17 cellular contexts compared by ENCODE assay signal in the genomic region with DNA sequence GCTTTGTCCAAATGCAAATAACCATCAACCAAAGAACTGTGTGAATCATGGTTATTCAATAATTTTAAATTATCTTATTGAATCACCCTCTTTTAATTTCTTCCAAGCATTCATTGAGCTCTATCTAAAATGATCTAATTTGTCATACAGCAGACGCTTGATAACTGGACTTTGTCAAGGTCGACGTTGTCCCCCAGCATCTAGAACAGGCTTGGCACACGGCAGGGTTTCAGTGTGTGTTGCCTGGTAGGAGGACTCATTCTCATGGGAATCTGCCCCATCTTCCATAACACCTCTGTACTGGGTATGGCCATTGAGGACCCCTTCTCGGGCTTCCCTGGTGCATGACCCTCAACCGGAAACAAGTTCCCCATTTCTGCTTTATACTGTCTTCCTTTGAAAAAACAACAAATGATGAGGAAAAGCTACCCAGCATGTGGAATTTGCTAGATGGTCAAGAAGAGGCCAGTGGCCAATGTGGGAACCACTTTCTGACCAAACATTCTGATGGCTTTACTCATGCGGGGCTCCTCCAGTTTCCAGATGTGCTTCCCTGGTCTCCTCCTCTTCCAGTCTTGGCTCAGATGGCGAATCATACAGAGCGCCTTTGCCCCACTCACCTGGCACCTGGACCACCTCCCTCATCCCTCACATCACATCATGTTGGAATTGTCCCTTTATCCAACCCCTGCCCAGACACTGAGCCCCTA. TPM values are rescaled to one million over a fixed set of nuclear protein-coding genes. Genes with fewer than 3 reads are reported as not detected.
DNase-seq lines count a peak whose midpoint lies in the region; ATAC-seq and TF ChIP-seq lines count a peak whose summit lies in the region.
"Had no signal": no experiment of that assay in that cellular context is flagged by ENCODE, and none has a peak within 500 bp of the region (broad histone marks: within the 10 kb centered on the region; RNA-seq: fewer than 3 reads in every experiment).

No MANE protein-coding gene starts in this region.

- H3K36me3 Mint-ChIP-seq in activated CD8-positive, alpha-beta T cell treated with anti-CD3 and anti-CD28 coated beads, Interleukin-2, amount 10 ng/mL, durations not matched to agents 7 days and 5 days (ENCODE audit: low read depth): peaks cover 12% of the 10 kb centered on the region
- peaks cover 39% of the 10 kb centered on the region for H3K36me3 Mint-ChIP-seq in activated CD8-positive, alpha-beta T cell treated with anti-CD3 and anti-CD28 coated beads for 36 hours (ENCODE audit: low read depth)
- H3K36me3 Mint-ChIP-seq in stimulated activated naive B cell treated with anti-CD40 and anti-IgM and Interleukin-4, amounts not matched to agents 10 μg/mL and 1 μg/mL and 100 μg/mL, for 72 hours: peaks cover 63 to 84% of the 10 kb centered on the region in 2 donors
- peaks cover 13% of the 10 kb centered on the region for H3K36me3 Mint-ChIP-seq in activated naive CD4-positive, alpha-beta T cell treated with anti-CD3 and anti-CD28 coated beads, Interleukin-2, amount 10 ng/mL, durations not matched to agents 7 days and 5 days

- no peaks in the 10 kb centered on the region for H3K9me3 ChIP-seq in gastroesophageal sphincter
- H3K9me3 ChIP-seq: mucosa of descending colon, vagina had no signal

- TF ChIP-seq EP300 in gastroesophageal sphincter (IDR thresholded peaks at IDR 0.05): no peak

- intact Hi-C loops in activated CD8-positive, alpha-beta T cell treated with anti-CD3 and anti-CD28 coated beads for 36 hours (cut with micrococcal nuclease): no loop called here

- 68 to 88% methylated on average over 7 of the region's 9 CpGs for WGBS in gastroesophageal sphincter (ENCODE audit: low coverage in 1 of 2), 2 donors

- H3K27me3 Mint-ChIP-seq in activated CD8-positive, alpha-beta T cell treated with anti-CD3 and anti-CD28 coated beads, Interleukin-2, amount 10 ng/mL, durations not matched to agents 7 days and 5 days (ENCODE audit: low read depth): no peaks in the 10 kb centered on the region
- no peaks in the 10 kb centered on the region for H3K27me3 Mint-ChIP-seq in activated CD8-positive, alpha-beta T cell treated with anti-CD3 and anti-CD28 coated beads for 36 hours
- no peaks in the 10 kb centered on the region for H3K27me3 Mint-ChIP-seq in stimulated activated naive B cell treated with anti-CD40 and anti-IgM and Interleukin-4, amounts not matched to agents 10 μg/mL and 1 μg/mL and 100 μg/mL, for 72 hours
- no peaks in the 10 kb centered on the region for H3K27me3 Mint-ChIP-seq in activated naive CD4-positive, alpha-beta T cell treated with anti-CD3 and anti-CD28 coated beads, Interleukin-2, amount 10 ng/mL, durations not matched to agents 7 days and 5 days

- no peaks in the 10 kb centered on the region for H3K9me3 Mint-ChIP-seq in activated CD8-positive, alpha-beta T cell treated with anti-CD3 and anti-CD28 coated beads, Interleukin-2, amount 10 ng/mL, durations not matched to agents 7 days and 5 days (ENCODE audit: insufficient read depth)
- peaks cover 3% of the 10 kb centered on the region for H3K9me3 Mint-ChIP-seq in activated CD8-positive, alpha-beta T cell treated with anti-CD3 and anti-CD28 coated beads for 36 hours
- peaks cover 3% of the 10 kb centered on the region in 2 donors for H3K9me3 Mint-ChIP-seq in stimulated activated naive B cell treated with anti-CD40 and anti-IgM and Interleukin-4, amounts not matched to agents 10 μg/mL and 1 μg/mL and 100 μg/mL, for 72 hours
- peaks cover 3% of the 10 kb centered on the region for H3K9me3 Mint-ChIP-seq in activated naive CD4-positive, alpha-beta T cell treated with anti-CD3 and anti-CD28 coated beads, Interleukin-2, amount 10 ng/mL, durations not matched to agents 7 days and 5 days

- no peak for TF ChIP-seq CTCF in activated CD8-positive, alpha-beta T cell treated with anti-CD3 and anti-CD28 coated beads for 36 hours (IDR thresholded peaks at IDR 0.05)
- TF ChIP-seq CTCF in fibroblast of villous mesenchyme (IDR thresholded peaks at IDR 0.05; ENCODE audit: insufficient read depth, low read depth, low read length) (no peak), gastroesophageal sphincter (IDR thresholded peaks at IDR 0.05) (no peak)

- CTCF ChIA-PET in activated CD8-positive, alpha-beta T cell treated with anti-CD3 and anti-CD28 coated beads, Interleukin-2, amount 10 ng/mL, durations not matched to agents 7 days and 5 days (lab: Charles Lee): no interaction called here
- CTCF ChIA-PET in activated CD8-positive, alpha-beta T cell treated with anti-CD3 and anti-CD28 coated beads for 36 hours (lab: Charles Lee): no interaction called here
- CTCF ChIA-PET in activated naive CD4-positive, alpha-beta T cell treated with anti-CD3 and anti-CD28 coated beads, Interleukin-2, amount 10 ng/mL, durations not matched to agents 7 days and 5 days (lab: Charles Lee): interaction anchor here (0.6 to 1.7 kb wide), 3 partner anchors 9 to 846 kb away, joined by 3 read pairs; no protein-coding TSS in a partner anchor

- H3K4me3 Mint-ChIP-seq in activated CD8-positive, alpha-beta T cell treated with anti-CD3 and anti-CD28 coated beads, Interleukin-2, amount 10 ng/mL, durations not matched to agents 7 days and 5 days: no peak overlapping the region
- H3K4me3 Mint-ChIP-seq in activated CD8-positive, alpha-beta T cell treated with anti-CD3 and anti-CD28 coated beads for 36 hours: no peak overlapping the region
- no peak overlapping the region for H3K4me3 Mint-ChIP-seq in stimulated activated naive B cell treated with anti-CD40 and anti-IgM and Interleukin-4, amounts not matched to agents 10 μg/mL and 1 μg/mL and 100 μg/mL, for 72 hours
- H3K4me3 Mint-ChIP-seq in activated naive CD4-positive, alpha-beta T cell treated with anti-CD3 and anti-CD28 coated beads, Interleukin-2, amount 10 ng/mL, durations not matched to agents 7 days and 5 days: no peak overlapping the region

- no peak overlapping the region for H3K4me3 ChIP-seq in fibroblast of villous mesenchyme (ENCODE audit: low read depth, low read length)
- H3K4me3 ChIP-seq in gastroesophageal sphincter: no peak overlapping the region
- H3K4me3 ChIP-seq: left ventricle myocardium inferior, mucosa of descending colon, vagina had no signal

- H3K4me1 Mint-ChIP-seq in activated CD8-positive, alpha-beta T cell treated with anti-CD3 and anti-CD28 coated beads, Interleukin-2, amount 10 ng/mL, durations not matched to agents 7 days and 5 days (ENCODE audit: low read depth): no peaks in the 10 kb centered on the region
- no peaks in the 10 kb centered on the region for H3K4me1 Mint-ChIP-seq in activated CD8-positive, alpha-beta T cell treated with anti-CD3 and anti-CD28 coated beads for 36 hours (ENCODE audit: low read depth)
- H3K4me1 Mint-ChIP-seq in stimulated activated naive B cell treated with anti-CD40 and anti-IgM and Interleukin-4, amounts not matched to agents 10 μg/mL and 1 μg/mL and 100 μg/mL, for 72 hours: peaks cover 0 to 6% of the 10 kb centered on the region in 2 donors
- H3K4me1 Mint-ChIP-seq in activated naive CD4-positive, alpha-beta T cell treated with anti-CD3 and anti-CD28 coated beads, Interleukin-2, amount 10 ng/mL, durations not matched to agents 7 days and 5 days: no peaks in the 10 kb centered on the region

- peaks cover 0 to 100% of the 10 kb centered on the region in 2 donors for H3K36me3 ChIP-seq in gastroesophageal sphincter

- peak; percentile 16 for DNase-seq in activated CD8-positive, alpha-beta T cell treated with anti-CD3 and anti-CD28 coated beads, Interleukin-2, amount 10 ng/mL, durations not matched to agents 7 days and 5 days
- DNase-seq in activated CD8-positive, alpha-beta T cell treated with anti-CD3 and anti-CD28 coated beads for 36 hours: no peak
- peak; percentile 39 for DNase-seq in amniotic epithelial cell (ENCODE audit: low read depth)
- peak; percentile 14 for DNase-seq in fibroblast of villous mesenchyme (ENCODE audit: low read depth)
- no peak for DNase-seq in stimulated activated naive B cell treated with anti-CD40 and anti-IgM and Interleukin-4, amounts not matched to agents 10 μg/mL and 1 μg/mL and 100 μg/mL, for 72 hours
- DNase-seq in activated gamma-delta T cell (lab: John Stamatoyannopoulos, UW): no peak
- DNase-seq in activated naive CD4-positive, alpha-beta T cell treated with anti-CD3 and anti-CD28 coated beads, Interleukin-2, amount 10 ng/mL, durations not matched to agents 7 days and 5 days: no peak
- DNase-seq: activated CD4-positive, alpha-beta T cell treated with anti-CD3 and anti-CD28 coated beads for 1 hour; activated effector memory CD4-positive, alpha-beta T cell treated with Interleukin-2 at 50 U/mL for 16 hours; KG1; left ventricle myocardium inferior; mucosa of descending colon; NCI-H2081 had no signal

- no peaks in the 10 kb centered on the region for H3K4me1 ChIP-seq in gastroesophageal sphincter
- H3K4me1 ChIP-seq: vagina had no signal

- no peak for ATAC-seq in activated CD8-positive, alpha-beta T cell treated with anti-CD3 and anti-CD28 coated beads, Interleukin-2, amount 10 ng/mL, durations not matched to agents 7 days and 5 days
- no peak for ATAC-seq in activated CD8-positive, alpha-beta T cell treated with anti-CD3 and anti-CD28 coated beads for 36 hours
- no peak for ATAC-seq in stimulated activated naive B cell treated with anti-CD40 and anti-IgM and Interleukin-4, amounts not matched to agents 10 μg/mL and 1 μg/mL and 100 μg/mL, for 72 hours (replicated peaks)
- no peak for ATAC-seq in gastroesophageal sphincter
- ATAC-seq: mucosa of descending colon had no signal

- no peaks in the 10 kb centered on the region for H3K27me3 ChIP-seq in gastroesophageal sphincter
- H3K27me3 ChIP-seq: vagina had no signal

- TF ChIP-seq POLR2A in gastroesophageal sphincter (IDR thresholded peaks at IDR 0.05): no peak

- H3K27ac ChIP-seq in gastroesophageal sphincter: no peak overlapping the region
- H3K27ac ChIP-seq: C4-2B, left ventricle myocardium inferior, RWPE1, vagina had no signal

- POLR2A ChIA-PET in activated CD8-positive, alpha-beta T cell treated with anti-CD3 and anti-CD28 coated beads, Interleukin-2, amount 10 ng/mL, durations not matched to agents 7 days and 5 days (lab: Charles Lee): interaction anchor here (1.0 kb wide), 1 partner anchor 10 kb away, joined by 3 read pairs; no protein-coding TSS in a partner anchor
- POLR2A ChIA-PET in activated CD8-positive, alpha-beta T cell treated with anti-CD3 and anti-CD28 coated beads for 36 hours (lab: Charles Lee): no interaction called here

- no peak overlapping the region for H3K27ac Mint-ChIP-seq in activated CD8-positive, alpha-beta T cell treated with anti-CD3 and anti-CD28 coated beads, Interleukin-2, amount 10 ng/mL, durations not matched to agents 7 days and 5 days
- H3K27ac Mint-ChIP-seq in activated CD8-positive, alpha-beta T cell treated with anti-CD3 and anti-CD28 coated beads for 36 hours: no peak overlapping the region
- peak overlapping the region; percentile 53 for H3K27ac Mint-ChIP-seq in stimulated activated naive B cell treated with anti-CD40 and anti-IgM and Interleukin-4, amounts not matched to agents 10 μg/mL and 1 μg/mL and 100 μg/mL, for 72 hours
- H3K27ac Mint-ChIP-seq in activated naive CD4-positive, alpha-beta T cell treated with anti-CD3 and anti-CD28 coated beads, Interleukin-2, amount 10 ng/mL, durations not matched to agents 7 days and 5 days: no peak overlapping the region

RNA-seq across cellular contexts. Expression of a gene that starts 41.7 kb away (rescaled TPM):
- 10 to 100 TPM; 12.5 to 15.1 TPM for total RNA-seq in activated CD8-positive, alpha-beta T cell treated with anti-CD3 and anti-CD28 coated beads, Interleukin-2, amount 10 ng/mL, durations not matched to agents 7 days and 5 days
- 10 to 100 TPM; 13.7 to 14.3 TPM for total RNA-seq in activated CD8-positive, alpha-beta T cell treated with anti-CD3 and anti-CD28 coated beads for 36 hours
- total RNA-seq in fibroblast of villous mesenchyme (23.5 and 41.9 TPM in 2 replicates), gastroesophageal sphincter (10 to 100 TPM; 17.3 to 32.2 (median 23.9) TPM)

Comparison
In these comparisons a context has a peak if more than half of its experiments do, and no peak if none do; other contexts are left out.
1. DNase-seq: peak in activated CD8-positive, alpha-beta T cell treated with anti-CD3 and anti-CD28 coated beads, Interleukin-2, amount 10 ng/mL, durations not matched to agents 7 days and 5 days (single experiment), amniotic epithelial cell (single experiment) and fibroblast of villous mesenchyme (single experiment); none in activated CD8-positive, alpha-beta T cell treated with anti-CD3 and anti-CD28 coated beads for 36 hours (single experiment), stimulated activated naive B cell treated with anti-CD40 and anti-IgM and Interleukin-4, amounts not matched to agents 10 μg/mL and 1 μg/mL and 100 μg/mL, for 72 hours (single experiment), activated gamma-delta T cell (single experiment) and activated naive CD4-positive, alpha-beta T cell treated with anti-CD3 and anti-CD28 coated beads, Interleukin-2, amount 10 ng/mL, durations not matched to agents 7 days and 5 days (single experiment).